Comparison of ENCODE assay signal across 1 cellular context in genomic region chr1:206782448-206782847, GRCh38.
A peak's percentile ranks its signal among the peaks of the same experiment; 100 is the strongest.
TF ChIP-seq lines count a peak whose summit lies in the region.

No MANE protein-coding gene starts in this region.

TF ChIP-seq in GM12878, 131 proteins besides CTCF, POLR2A, EP300 and RAD21 (continued from another document and continues in another):
- TF ChIP-seq, protein P1, sequence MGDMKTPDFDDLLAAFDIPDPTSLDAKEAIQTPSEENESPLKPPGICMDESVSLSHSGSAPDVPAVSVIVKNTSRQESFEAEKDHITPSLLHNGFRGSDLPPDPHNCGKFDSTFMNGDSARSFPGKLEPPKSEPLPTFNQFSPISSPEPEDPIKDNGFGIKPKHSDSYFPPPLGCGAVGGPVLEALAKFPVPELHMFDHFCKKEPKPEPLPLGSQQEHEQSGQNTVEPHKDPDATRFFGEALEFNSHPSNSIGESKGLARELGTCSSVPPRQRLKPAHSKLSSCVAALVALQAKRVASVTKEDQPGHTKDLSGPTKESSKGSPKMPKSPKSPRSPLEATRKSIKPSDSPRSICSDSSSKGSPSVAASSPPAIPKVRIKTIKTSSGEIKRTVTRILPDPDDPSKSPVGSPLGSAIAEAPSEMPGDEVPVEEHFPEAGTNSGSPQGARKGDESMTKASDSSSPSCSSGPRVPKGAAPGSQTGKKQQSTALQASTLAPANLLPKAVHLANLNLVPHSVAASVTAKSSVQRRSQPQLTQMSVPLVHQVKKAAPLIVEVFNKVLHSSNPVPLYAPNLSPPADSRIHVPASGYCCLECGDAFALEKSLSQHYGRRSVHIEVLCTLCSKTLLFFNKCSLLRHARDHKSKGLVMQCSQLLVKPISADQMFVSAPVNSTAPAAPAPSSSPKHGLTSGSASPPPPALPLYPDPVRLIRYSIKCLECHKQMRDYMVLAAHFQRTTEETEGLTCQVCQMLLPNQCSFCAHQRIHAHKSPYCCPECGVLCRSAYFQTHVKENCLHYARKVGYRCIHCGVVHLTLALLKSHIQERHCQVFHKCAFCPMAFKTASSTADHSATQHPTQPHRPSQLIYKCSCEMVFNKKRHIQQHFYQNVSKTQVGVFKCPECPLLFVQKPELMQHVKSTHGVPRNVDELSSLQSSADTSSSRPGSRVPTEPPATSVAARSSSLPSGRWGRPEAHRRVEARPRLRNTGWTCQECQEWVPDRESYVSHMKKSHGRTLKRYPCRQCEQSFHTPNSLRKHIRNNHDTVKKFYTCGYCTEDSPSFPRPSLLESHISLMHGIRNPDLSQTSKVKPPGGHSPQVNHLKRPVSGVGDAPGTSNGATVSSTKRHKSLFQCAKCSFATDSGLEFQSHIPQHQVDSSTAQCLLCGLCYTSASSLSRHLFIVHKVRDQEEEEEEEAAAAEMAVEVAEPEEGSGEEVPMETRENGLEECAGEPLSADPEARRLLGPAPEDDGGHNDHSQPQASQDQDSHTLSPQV (IDR thresholded peaks at IDR 0.05): no peak
- TF ChIP-seq LARP7 (IDR thresholded peaks at IDR 0.05): no peak
- TF ChIP-seq SIN3A (IDR thresholded peaks at IDR 0.05; ENCODE audit: low read depth, low read length): no peak
- peak; percentile 97 for TF ChIP-seq NR2F1 (conservative IDR thresholded peaks at IDR 0.05)
- no peak for TF ChIP-seq KDM1A (IDR thresholded peaks at IDR 0.05; ENCODE audit: borderline replicate concordance)
- peak; percentile 50; the same call in 1 of the 2 replicates for TF ChIP-seq ATF7 (IDR thresholded peaks at IDR 0.05; ENCODE audit: low read depth)
- TF ChIP-seq HCFC1 (IDR thresholded peaks at IDR 0.05; ENCODE audit: low read length): no peak
- TF ChIP-seq RELA (IDR thresholded peaks at IDR 0.05; ENCODE audit: borderline replicate concordance, partially characterized antibody): no peak
- 0 out of 2 replicates have a peak, but pooled peaks have one; percentile 59 for TF ChIP-seq RB1 (IDR thresholded peaks at IDR 0.05; ENCODE audit: borderline replicate concordance)
- TF ChIP-seq MYB (IDR thresholded peaks at IDR 0.05; ENCODE audit: borderline replicate concordance, low read depth, low read length): no peak
- no peak for TF ChIP-seq STAT3 (IDR thresholded peaks at IDR 0.05; ENCODE audit: low read depth, low read length)
- TF ChIP-seq PRDM15 (CRISPR knock-in tag; IDR thresholded peaks at IDR 0.05): no peak
- TF ChIP-seq ZNF274 (IDR thresholded peaks at IDR 0.05; ENCODE audit: insufficient read depth, insufficient read length): no peak
- TF ChIP-seq NFYA (IDR thresholded peaks at IDR 0.05; ENCODE audit: borderline replicate concordance, low read depth, low read length): no peak
- no peak for TF ChIP-seq CREB1 (IDR thresholded peaks at IDR 0.05; ENCODE audit: low read depth)
- TF ChIP-seq RAD51 (IDR thresholded peaks at IDR 0.05): 0 out of 2 replicates have a peak, but pooled peaks have one; percentile 46
- TF ChIP-seq BMI1 (IDR thresholded peaks at IDR 0.05; ENCODE audit: borderline replicate concordance): no peak
- TF ChIP-seq PAX8 (IDR thresholded peaks at IDR 0.05): no peak
- TF ChIP-seq SREBF2 (IDR thresholded peaks at IDR 0.05; ENCODE audit: low read length): no peak
- TF ChIP-seq STAT1 (conservative IDR thresholded peaks at IDR 0.05): no peak
- TF ChIP-seq NRF1 (conservative IDR thresholded peaks at IDR 0.05; ENCODE audit: low read depth, low read length): no peak
- no peak for TF ChIP-seq FOXM1 (IDR thresholded peaks at IDR 0.05; ENCODE audit: low read depth, low read length)
- TF ChIP-seq CHD4 (IDR thresholded peaks at IDR 0.05): no peak
- no peak for TF ChIP-seq WRNIP1 (IDR thresholded peaks at IDR 0.05; ENCODE audit: borderline replicate concordance, low read depth, low read length)
- TF ChIP-seq RFX5 (IDR thresholded peaks at IDR 0.05; ENCODE audit: low read depth, low read length): no peak
- no peak for TF ChIP-seq ZZZ3 (IDR thresholded peaks at IDR 0.05; ENCODE audit: control insufficient read depth, insufficient read length, low read depth)
- TF ChIP-seq CHD2 (IDR thresholded peaks at IDR 0.05; ENCODE audit: borderline replicate concordance, low read depth, low read length): 0 out of 2 replicates have a peak, but pooled peaks have one; percentile 66
- TF ChIP-seq, protein P2, sequence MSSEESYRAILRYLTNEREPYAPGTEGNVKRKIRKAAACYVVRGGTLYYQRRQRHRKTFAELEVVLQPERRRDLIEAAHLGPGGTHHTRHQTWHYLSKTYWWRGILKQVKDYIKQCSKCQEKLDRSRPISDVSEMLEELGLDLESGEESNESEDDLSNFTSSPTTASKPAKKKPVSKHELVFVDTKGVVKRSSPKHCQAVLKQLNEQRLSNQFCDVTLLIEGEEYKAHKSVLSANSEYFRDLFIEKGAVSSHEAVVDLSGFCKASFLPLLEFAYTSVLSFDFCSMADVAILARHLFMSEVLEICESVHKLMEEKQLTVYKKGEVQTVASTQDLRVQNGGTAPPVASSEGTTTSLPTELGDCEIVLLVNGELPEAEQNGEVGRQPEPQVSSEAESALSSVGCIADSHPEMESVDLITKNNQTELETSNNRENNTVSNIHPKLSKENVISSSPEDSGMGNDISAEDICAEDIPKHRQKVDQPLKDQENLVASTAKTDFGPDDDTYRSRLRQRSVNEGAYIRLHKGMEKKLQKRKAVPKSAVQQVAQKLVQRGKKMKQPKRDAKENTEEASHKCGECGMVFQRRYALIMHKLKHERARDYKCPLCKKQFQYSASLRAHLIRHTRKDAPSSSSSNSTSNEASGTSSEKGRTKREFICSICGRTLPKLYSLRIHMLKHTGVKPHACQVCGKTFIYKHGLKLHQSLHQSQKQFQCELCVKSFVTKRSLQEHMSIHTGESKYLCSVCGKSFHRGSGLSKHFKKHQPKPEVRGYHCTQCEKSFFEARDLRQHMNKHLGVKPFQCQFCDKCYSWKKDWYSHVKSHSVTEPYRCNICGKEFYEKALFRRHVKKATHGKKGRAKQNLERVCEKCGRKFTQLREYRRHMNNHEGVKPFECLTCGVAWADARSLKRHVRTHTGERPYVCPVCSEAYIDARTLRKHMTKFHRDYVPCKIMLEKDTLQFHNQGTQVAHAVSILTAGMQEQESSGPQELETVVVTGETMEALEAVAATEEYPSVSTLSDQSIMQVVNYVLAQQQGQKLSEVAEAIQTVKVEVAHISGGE (CRISPR knock-in tag; IDR thresholded peaks at IDR 0.05): no peak
- TF ChIP-seq NFIC (IDR thresholded peaks at IDR 0.05; ENCODE audit: low read depth, low read length): peak; percentile 71
- TF ChIP-seq SP1 (IDR thresholded peaks at IDR 0.05; ENCODE audit: low read depth, low read length): peak; percentile 54
- no peak for TF ChIP-seq POLR2AphosphoS2 (IDR thresholded peaks at IDR 0.05; ENCODE audit: low read depth, low read length)
- TF ChIP-seq IRF4 (IDR thresholded peaks at IDR 0.05; ENCODE audit: low read depth, low read length): no peak
- no peak for TF ChIP-seq SIX5 (IDR thresholded peaks at IDR 0.05; ENCODE audit: low read depth, low read length, severe bottlenecking)
- peak; percentile 67 for TF ChIP-seq JUNB (IDR thresholded peaks at IDR 0.05)
- TF ChIP-seq ZNF24 (IDR thresholded peaks at IDR 0.05): no peak
- peak; percentile 34; the same call in 1 of the 2 replicates for TF ChIP-seq CREM (IDR thresholded peaks at IDR 0.05; ENCODE audit: low read depth)
- no peak for TF ChIP-seq ESRRA (IDR thresholded peaks at IDR 0.05; ENCODE audit: low read length)
- TF ChIP-seq, protein P3, sequence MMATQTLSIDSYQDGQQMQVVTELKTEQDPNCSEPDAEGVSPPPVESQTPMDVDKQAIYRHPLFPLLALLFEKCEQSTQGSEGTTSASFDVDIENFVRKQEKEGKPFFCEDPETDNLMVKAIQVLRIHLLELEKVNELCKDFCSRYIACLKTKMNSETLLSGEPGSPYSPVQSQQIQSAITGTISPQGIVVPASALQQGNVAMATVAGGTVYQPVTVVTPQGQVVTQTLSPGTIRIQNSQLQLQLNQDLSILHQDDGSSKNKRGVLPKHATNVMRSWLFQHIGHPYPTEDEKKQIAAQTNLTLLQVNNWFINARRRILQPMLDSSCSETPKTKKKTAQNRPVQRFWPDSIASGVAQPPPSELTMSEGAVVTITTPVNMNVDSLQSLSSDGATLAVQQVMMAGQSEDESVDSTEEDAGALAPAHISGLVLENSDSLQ (IDR thresholded peaks at IDR 0.05): peak; percentile 64
- no peak for TF ChIP-seq SUPT20H (IDR thresholded peaks at IDR 0.05; ENCODE audit: borderline replicate concordance, control insufficient read depth, low read depth, low read length)
- no peak for TF ChIP-seq HSF1 (IDR thresholded peaks at IDR 0.05; ENCODE audit: low read depth, low read length)
- TF ChIP-seq NKRF (conservative IDR thresholded peaks at IDR 0.05): no peak
- peak; percentile 85; the same call in 1 of the 2 replicates for TF ChIP-seq GATAD2B (conservative IDR thresholded peaks at IDR 0.05; ENCODE audit: low read depth)
- TF ChIP-seq MEF2A (IDR thresholded peaks at IDR 0.05; ENCODE audit: insufficient read depth, low read depth, low read length): no peak
- TF ChIP-seq CBX5 (IDR thresholded peaks at IDR 0.05; ENCODE audit: low read depth): no peak
- TF ChIP-seq BCL3 (IDR thresholded peaks at IDR 0.05; ENCODE audit: borderline replicate concordance, insufficient read depth, low read depth, low read length, poor library complexity, severe bottlenecking): no peak
- TF ChIP-seq ETV6 (conservative IDR thresholded peaks at IDR 0.05 in 1 of 2, IDR thresholded peaks at IDR 0.05 in 1 of 2; ENCODE audit: borderline replicate concordance in 1 of 2, low read depth in 1 of 2): peak in 1 of 2 experiments; percentile 90; a peak in 2 of 4 replicates
- no peak for TF ChIP-seq ZNF217 (IDR thresholded peaks at IDR 0.05)
- TF ChIP-seq TCF12 (IDR thresholded peaks at IDR 0.05; ENCODE audit: low read depth, low read length): 0 out of 2 replicates have a peak, but pooled peaks have one; percentile 45
- no peak for TF ChIP-seq TAF1 (IDR thresholded peaks at IDR 0.05; ENCODE audit: borderline replicate concordance, low read depth, low read length)
